ENCODE assay signal across 12 cellular contexts in genomic region chrX:101388604-101389003, GRCh38. TPM values are rescaled to one million over a fixed set of nuclear protein-coding genes. Genes with fewer than 3 reads are reported as not detected.
"Had no signal": no experiment of that assay in that cellular context is flagged by ENCODE, and none has a peak within 500 bp of the region (broad histone marks: within the 10 kb centered on the region; RNA-seq: fewer than 3 reads in every experiment).

No MANE protein-coding gene starts in this region.

- ATAC-seq: GM23338 had no signal

- H3K27ac ChIP-seq: HL-60, KMS-11 had no signal

- DNase-seq: H9, HCEC 1CT, HFFc6, IMR-90, Kasumi-1, KBM-7 had no signal

- H3K4me3 ChIP-seq: GM23338 had no signal

- H3K4me2 ChIP-seq: GM23338, KMS-11 had no signal

- H2AFZ ChIP-seq: GM23338 had no signal

- FAIRE-seq: H1, H54, HTR-8/SVneo had no signal

- H3K9ac ChIP-seq: KMS-11 had no signal

RNA-seq across cellular contexts. Expression of gene BTK, which starts 2.6 kb away (rescaled TPM):
- total RNA-seq: HFFc6, IMR-90 had no signal
- polyA plus RNA-seq: IMR-90 had no signal
